In the genomic region with DNA sequence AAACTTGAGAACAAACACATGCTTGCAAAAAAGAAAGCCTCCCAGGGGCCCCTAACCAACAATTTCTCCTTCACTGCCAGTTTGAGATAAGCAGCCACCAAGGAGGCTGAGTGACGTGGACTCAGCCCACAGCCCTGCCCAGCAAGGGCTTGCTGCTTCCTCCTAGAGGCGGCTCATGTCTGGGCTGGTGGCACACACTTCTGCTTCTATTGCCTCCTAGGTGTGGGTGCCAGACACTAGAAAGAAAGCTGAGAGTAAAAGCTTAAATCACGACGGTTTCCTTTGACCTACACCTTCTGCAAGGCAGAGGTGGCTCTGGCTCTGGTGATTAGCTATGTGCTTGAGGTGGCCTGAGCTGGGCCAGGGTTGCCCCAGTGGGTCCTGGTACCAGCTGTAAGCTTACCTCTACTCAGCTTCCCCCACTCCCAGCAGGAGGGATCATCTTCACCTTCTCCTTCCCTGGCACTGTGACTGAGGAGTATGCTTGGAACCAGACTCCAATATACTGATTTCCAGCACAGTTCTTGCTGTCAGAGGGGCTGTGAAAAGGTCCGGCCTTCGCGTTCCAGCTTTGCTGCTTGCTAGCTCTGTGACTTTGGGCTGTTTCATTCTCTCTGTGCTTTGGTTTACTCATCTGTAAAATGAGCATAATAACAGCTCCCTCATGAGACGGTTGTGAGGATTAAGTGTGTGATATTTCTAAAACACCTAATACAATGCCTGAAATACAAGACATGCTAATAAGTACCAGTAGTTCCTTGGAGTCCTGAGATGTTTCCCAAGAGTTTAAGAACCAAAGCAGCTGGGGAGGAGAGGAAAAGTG, we compare ENCODE assay signal across 10 cellular contexts.
DNase-seq lines count a peak whose midpoint lies in the region; ATAC-seq and TF ChIP-seq lines count a peak whose summit lies in the region.
"Had no signal": no experiment of that assay in that cellular context is flagged by ENCODE, and none has a peak within 500 bp of the region (broad histone marks: within the 10 kb centered on the region; RNA-seq: fewer than 3 reads in every experiment).

No MANE protein-coding gene starts in this region.

- H3K27ac ChIP-seq in PC-9 = no peak overlapping the region
- H3K27ac ChIP-seq: psoas muscle, SJSA1 had no signal

- no peaks in the 10 kb centered on the region for H3K9me3 ChIP-seq in PC-9 (ENCODE audit: insufficient read depth, low read depth)
- H3K9me3 ChIP-seq: psoas muscle had no signal

- no peak overlapping the region for H2AFZ ChIP-seq in PC-9

- no peaks in the 10 kb centered on the region for H3K36me3 Mint-ChIP-seq in activated CD8-positive, alpha-beta memory T cell treated with anti-CD3 and anti-CD28 coated beads, Interleukin-2, amount 10 ng/mL, durations not matched to agents 7 days and 5 days

- no peak overlapping the region for H3K27ac Mint-ChIP-seq in activated CD8-positive, alpha-beta memory T cell treated with anti-CD3 and anti-CD28 coated beads, Interleukin-2, amount 10 ng/mL, durations not matched to agents 7 days and 5 days

- no peaks in the 10 kb centered on the region for H3K9me2 ChIP-seq in PC-9 (ENCODE audit: insufficient read depth)

- DNase-seq in NAMALWA (ENCODE audit: low spot score) (peak; percentile 20), germinal center (ENCODE audit: low spot score) (peak; percentile 10), PC-9 (no peak)
- DNase-seq in activated CD8-positive, alpha-beta memory T cell treated with anti-CD3 and anti-CD28 coated beads, Interleukin-2, amount 10 ng/mL, durations not matched to agents 7 days and 5 days = peak; percentile 73
- DNase-seq in stimulated activated CD8-positive, alpha-beta memory T cell treated with anti-CD3 and anti-CD28 coated beads, Interleukin-4, amount 100 ng/mL, for 24 hours (ENCODE audit: low read depth) = peak; percentile 19
- DNase-seq: psoas muscle had no signal

- H3K27me3 ChIP-seq in PC-9 (ENCODE audit: insufficient read depth, low read depth) = peaks cover 88% of the 10 kb centered on the region
- H3K27me3 ChIP-seq: SJSA1 had no signal

- intact Hi-C loops in PC-9 (cut with micrococcal nuclease; ENCODE audit: unreplicated experiment) = no loop called here

- H3K79me2 ChIP-seq in PC-9 (ENCODE audit: low read depth) = no peaks in the 10 kb centered on the region

- H3K4me3 Mint-ChIP-seq in activated CD8-positive, alpha-beta memory T cell treated with anti-CD3 and anti-CD28 coated beads, Interleukin-2, amount 10 ng/mL, durations not matched to agents 7 days and 5 days = no peak overlapping the region

- TF ChIP-seq CTCF in PC-9 (conservative IDR thresholded peaks at IDR 0.05) = no peak

- BruUV-seq in PC-9 (replicated peaks; lab: Mats Ljungman, UMichigan) = no TSS peak

- H3K36me3 ChIP-seq in PC-9 (ENCODE audit: low read depth) = no peaks in the 10 kb centered on the region
- H3K36me3 ChIP-seq: SJSA1 had no signal

- H3K27me3 Mint-ChIP-seq in activated CD8-positive, alpha-beta memory T cell treated with anti-CD3 and anti-CD28 coated beads, Interleukin-2, amount 10 ng/mL, durations not matched to agents 7 days and 5 days = no peaks in the 10 kb centered on the region

- CTCF ChIA-PET in activated CD8-positive, alpha-beta memory T cell treated with anti-CD3 and anti-CD28 coated beads, Interleukin-2, amount 10 ng/mL, durations not matched to agents 7 days and 5 days (lab: Charles Lee) = interaction anchor here (0.9 to 5.3 kb wide), 12 partner anchors 12 to 242 kb away, joined by 3 to 59 read pairs (median 5); no protein-coding TSS in a partner anchor
- CTCF ChIA-PET in PC-9 (lab: Charles Lee) = no interaction called here

- no peak overlapping the region for H3K4me2 ChIP-seq in PC-9

- POLR2A ChIA-PET in PC-9 (lab: Charles Lee; ENCODE audit: unreplicated experiment) = interaction anchor here (0.8 kb wide), 1 partner anchor 1532 kb away, joined by 5 read pairs; no protein-coding TSS in a partner anchor

- H3K4me3 ChIP-seq in PC-9 = no peak overlapping the region
- H3K4me3 ChIP-seq: psoas muscle, SJSA1 had no signal

- peaks cover 15% of the 10 kb centered on the region for H3K4me1 Mint-ChIP-seq in activated CD8-positive, alpha-beta memory T cell treated with anti-CD3 and anti-CD28 coated beads, Interleukin-2, amount 10 ng/mL, durations not matched to agents 7 days and 5 days

- H3F3A ChIP-seq in PC-9 (ENCODE audit: insufficient read depth, low read depth) = no peaks in the 10 kb centered on the region

- peak; percentile 95 for ATAC-seq in activated CD8-positive, alpha-beta memory T cell treated with anti-CD3 and anti-CD28 coated beads, Interleukin-2, amount 10 ng/mL, durations not matched to agents 7 days and 5 days
- ATAC-seq in HG03571 (IDR thresholded peaks at IDR 0.05; ENCODE audit: unreplicated experiment) (no peak), esophagus mucosa (no peak), GM19467 (IDR thresholded peaks at IDR 0.05; ENCODE audit: unreplicated experiment) (no peak)
- ATAC-seq: psoas muscle had no signal

- H3K9me3 Mint-ChIP-seq in activated CD8-positive, alpha-beta memory T cell treated with anti-CD3 and anti-CD28 coated beads, Interleukin-2, amount 10 ng/mL, durations not matched to agents 7 days and 5 days (ENCODE audit: low read depth) = no peaks in the 10 kb centered on the region

- no peaks in the 10 kb centered on the region for H3K4me1 ChIP-seq in PC-9 (replicated peaks; ENCODE audit: insufficient read depth)
- H3K4me1 ChIP-seq: psoas muscle, SJSA1 had no signal

- H4K20me1 ChIP-seq in PC-9 (ENCODE audit: insufficient read depth) = no peaks in the 10 kb centered on the region; the same call in 1 of the 2 replicates

Comparison
In these comparisons a context has a peak if more than half of its experiments do, and no peak if none do; other contexts are left out.
1. DNase-seq: peak in NAMALWA (single experiment), activated CD8-positive, alpha-beta memory T cell treated with anti-CD3 and anti-CD28 coated beads, Interleukin-2, amount 10 ng/mL, durations not matched to agents 7 days and 5 days (single experiment), germinal center (single experiment) and stimulated activated CD8-positive, alpha-beta memory T cell treated with anti-CD3 and anti-CD28 coated beads, Interleukin-4, amount 100 ng/mL, for 24 hours (single experiment); none in PC-9 (0 of 2).